Comparison of ENCODE assay signal across 18 cellular contexts in genomic region chr5:167759411-167759821, GRCh38.
DNase-seq lines count a peak whose midpoint lies in the region; ATAC-seq lines count a peak whose summit lies in the region.
"Had no signal": no experiment of that assay in that cellular context is flagged by ENCODE, and none has a peak within 500 bp of the region (broad histone marks: within the 10 kb centered on the region; RNA-seq: fewer than 3 reads in every experiment).

No MANE protein-coding gene starts in this region.

- H3K18ac ChIP-seq in trophoblast cell (ENCODE audit: low read length) = no peak overlapping the region

- no peaks in the 10 kb centered on the region for H3K9me3 ChIP-seq in trophoblast cell (ENCODE audit: insufficient read depth, low read depth, low read length)
- H3K9me3 ChIP-seq: thyroid gland had no signal

- no peak overlapping the region for H3K27ac Mint-ChIP-seq in activated T-cell treated with anti-CD3 and anti-CD28 coated beads, Interleukin-2, amount 50 U/mL, for 24 hours

- no peak overlapping the region for H3K27ac ChIP-seq in trophoblast cell (ENCODE audit: low read depth, low read length)
- H3K27ac ChIP-seq: cardiac muscle cell, SK-N-MC, thyroid gland had no signal

- H3K4me3 ChIP-seq in trophoblast cell (ENCODE audit: low read depth, low read length) = no peak overlapping the region
- H3K4me3 ChIP-seq: cardiac muscle cell, GM12878, SK-N-MC, thyroid gland had no signal

- WGBS in trophoblast cell (ENCODE audit: extremely low coverage, insufficient coverage, insufficient read length) = no CpG with 5 or more reads among the region's 2 CpGs

- H4K91ac ChIP-seq in trophoblast cell (ENCODE audit: low read depth, low read length) = no peak overlapping the region

- H3K23ac ChIP-seq in trophoblast cell (ENCODE audit: low read length) = no peak overlapping the region

- no peak overlapping the region for H2AFZ ChIP-seq in trophoblast cell (ENCODE audit: insufficient read depth, low read length, poor library complexity)

- H3K4me1 Mint-ChIP-seq in activated T-cell treated with anti-CD3 and anti-CD28 coated beads, Interleukin-2, amount 50 U/mL, for 24 hours (ENCODE audit: low read depth) = no peaks in the 10 kb centered on the region

- no peak overlapping the region for H2BK120ac ChIP-seq in trophoblast cell (ENCODE audit: insufficient read depth, low read length, poor library complexity)

- no peaks in the 10 kb centered on the region for H3K27me3 ChIP-seq in trophoblast cell (ENCODE audit: insufficient read depth, low read length)
- H3K27me3 ChIP-seq: cardiac muscle cell, thyroid gland had no signal

- peak; percentile 51 for ATAC-seq in esophagus mucosa
- ATAC-seq: GM12878 had no signal

- no peaks in the 10 kb centered on the region for H3K36me3 ChIP-seq in trophoblast cell (ENCODE audit: control insufficient read depth in 1 of 2, insufficient read depth in 2 of 2, low read length in 2 of 2)
- H3K36me3 ChIP-seq: cardiac muscle cell, thyroid gland had no signal

- H4K8ac ChIP-seq in trophoblast cell (ENCODE audit: low read depth, low read length) = no peak overlapping the region

- H3K14ac ChIP-seq in trophoblast cell (ENCODE audit: low read length) = no peak overlapping the region

- H3K27me3 Mint-ChIP-seq in activated T-cell treated with anti-CD3 and anti-CD28 coated beads, Interleukin-2, amount 50 U/mL, for 24 hours = peaks cover 10% of the 10 kb centered on the region

- no peak overlapping the region for H2AK5ac ChIP-seq in trophoblast cell (ENCODE audit: low read length)

- peaks cover 0 to 3% of the 10 kb centered on the region in 2 experiments for H3K4me1 ChIP-seq in trophoblast cell (ENCODE audit: control insufficient read depth in 1 of 2, insufficient read depth in 2 of 2, low read length in 2 of 2)
- H3K4me1 ChIP-seq: thyroid gland had no signal

- peak; percentile 88 for DNase-seq in GM04504 (ENCODE audit: low read depth)
- peak; percentile 34 for DNase-seq in RPMI7951 (ENCODE audit: low read depth)
- peak; percentile 57 to 64 for DNase-seq in trophoblast cell
- no peak for DNase-seq in NOMO-1 (lab: John Stamatoyannopoulos, UW; ENCODE audit: unreplicated experiment in 2 of 2)
- DNase-seq in NK-92 treated with Interleukin-12 subunit alpha and Interleukin-12 subunit beta, amount 100 ng/mL, for 24 hours (lab: John Stamatoyannopoulos, UW) = no peak
- DNase-seq in activated T-cell treated with anti-CD3 and anti-CD28 coated beads, Interleukin-2, amount 50 U/mL, for 24 hours = no peak
- DNase-seq in activated CD4-positive, CD25-positive, alpha-beta regulatory T cell (lab: John Stamatoyannopoulos, UW) = no peak
- DNase-seq: activated CD8-positive, alpha-beta memory T cell treated with anti-CD3 and anti-CD28 coated beads for 24 hours; activated naive CD4-positive, alpha-beta T cell; DMS79; kidney; NCI-H1048; thyroid gland had no signal

- no peak overlapping the region for H3K4me2 ChIP-seq in trophoblast cell (ENCODE audit: low read length)

- H4K12ac ChIP-seq in trophoblast cell (ENCODE audit: low read depth, low read length) = no peak overlapping the region

- H3K4me3 Mint-ChIP-seq in activated T-cell treated with anti-CD3 and anti-CD28 coated beads, Interleukin-2, amount 50 U/mL, for 24 hours = no peak overlapping the region
- H3K4me3 Mint-ChIP-seq: CD14-positive monocyte had no signal

- no peak overlapping the region for H3K9ac ChIP-seq in trophoblast cell (ENCODE audit: low read length)

- H3K9me3 Mint-ChIP-seq in activated T-cell treated with anti-CD3 and anti-CD28 coated beads, Interleukin-2, amount 50 U/mL, for 24 hours = no peaks in the 10 kb centered on the region
- H3K9me3 Mint-ChIP-seq: CD14-positive monocyte had no signal

- no peaks in the 10 kb centered on the region for H3K36me3 Mint-ChIP-seq in activated T-cell treated with anti-CD3 and anti-CD28 coated beads, Interleukin-2, amount 50 U/mL, for 24 hours (ENCODE audit: low read depth)
- H3K36me3 Mint-ChIP-seq: CD14-positive monocyte had no signal

- no peaks in the 10 kb centered on the region for H3K79me1 ChIP-seq in trophoblast cell (ENCODE audit: low read length)

- no peak overlapping the region for H2BK5ac ChIP-seq in trophoblast cell (ENCODE audit: low read depth, low read length, poor library complexity)

- no peak overlapping the region for H2BK12ac ChIP-seq in trophoblast cell (ENCODE audit: low read length)

- H3K79me2 ChIP-seq in trophoblast cell (ENCODE audit: control insufficient read depth, insufficient read depth, low read length, poor library complexity) = no peaks in the 10 kb centered on the region

- no peak overlapping the region for H3K4ac ChIP-seq in trophoblast cell (ENCODE audit: low read depth, low read length)

Comparison
In these comparisons a context has a peak if more than half of its experiments do, and no peak if none do; other contexts are left out.
1. DNase-seq: peak in GM04504 (single experiment), RPMI7951 (single experiment) and trophoblast cell (2 of 2); none in NOMO-1 (0 of 2), NK-92 treated with Interleukin-12 subunit alpha and Interleukin-12 subunit beta, amount 100 ng/mL, for 24 hours (single experiment), activated T-cell treated with anti-CD3 and anti-CD28 coated beads, Interleukin-2, amount 50 U/mL, for 24 hours (single experiment) and activated CD4-positive, CD25-positive, alpha-beta regulatory T cell (0 of 4).